1 cellular context compared by ENCODE assay signal in the genomic region with DNA sequence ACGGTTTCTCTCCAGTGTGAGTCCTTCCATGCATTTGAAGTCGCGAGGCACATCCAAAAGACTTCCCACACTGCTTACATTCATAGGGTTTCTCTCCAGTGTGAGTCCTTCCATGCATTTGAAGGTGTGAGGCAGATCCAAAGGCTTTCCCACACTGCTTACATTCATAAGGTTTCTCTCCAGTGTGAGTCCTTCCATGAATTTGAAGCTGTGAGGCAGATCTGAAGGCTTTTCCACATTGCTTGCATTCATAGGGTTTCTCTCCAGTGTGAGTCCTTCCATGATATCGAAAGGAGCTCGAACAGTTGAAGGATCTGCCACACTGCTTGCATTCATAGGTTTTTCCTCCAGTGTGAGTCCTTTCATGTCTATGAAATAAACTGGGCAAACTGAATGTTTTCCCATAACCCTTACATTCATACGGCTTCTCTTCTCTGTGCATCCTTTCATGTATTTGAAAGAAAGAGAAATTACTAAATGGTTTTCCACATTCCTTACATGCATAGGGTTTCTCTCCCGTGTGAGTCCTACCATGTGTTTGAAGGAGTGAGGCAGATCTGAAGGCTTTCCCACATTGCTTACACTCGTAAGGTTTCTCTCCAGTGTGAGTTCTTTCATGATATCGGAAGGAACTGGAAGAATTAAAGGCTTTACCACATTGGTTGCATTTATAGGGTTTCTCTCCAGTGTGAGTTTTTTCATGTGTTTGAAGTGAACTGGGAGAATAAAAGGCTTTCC.
TF ChIP-seq lines count a peak whose summit lies in the region.

No MANE protein-coding gene starts in this region.

TF ChIP-seq in K562, 482 proteins besides CTCF, POLR2A, EP300 and RAD21:
- TF ChIP-seq MAX (CRISPR knock-in tag; IDR thresholded peaks at IDR 0.05) (no peak), ZNF274 (IDR thresholded peaks at IDR 0.05; ENCODE audit: borderline replicate concordance, low read depth, low read length) (0 out of 2 replicates have a peak, but pooled peaks have one; percentile 68), ZNF75A (CRISPR knock-in tag; IDR thresholded peaks at IDR 0.05) (peak; percentile 95; the same call in 1 of the 2 replicates), E2F6 (IDR thresholded peaks at IDR 0.05; ENCODE audit: borderline replicate concordance in 1 of 2, extremely low read depth in 1 of 2, insufficient read depth in 1 of 2, insufficient read length in 1 of 2, low read depth in 1 of 2, low read length in 1 of 2, poor library complexity in 1 of 2, severe bottlenecking in 1 of 2) (no peak)
